Comparison of ENCODE assay signal across 8 cellular contexts in genomic region chr2:171160119-171160629, GRCh38. TPM values are rescaled to one million over a fixed set of nuclear protein-coding genes. Genes with fewer than 3 reads are reported as not detected.
DNase-seq lines count a peak whose midpoint lies in the region; ATAC-seq and TF ChIP-seq lines count a peak whose summit lies in the region.

No MANE protein-coding gene starts in this region.

- peak overlapping the region; percentile 96 for H3K27ac Mint-ChIP-seq in activated CD8-positive, alpha-beta T cell treated with anti-CD3 and anti-CD28 coated beads for 36 hours

- no peaks in the 10 kb centered on the region for H3K27me3 Mint-ChIP-seq in activated CD8-positive, alpha-beta T cell treated with anti-CD3 and anti-CD28 coated beads for 36 hours

- no peaks in the 10 kb centered on the region for H3K9me3 ChIP-seq in effector memory CD4-positive, alpha-beta T cell (ENCODE audit: control insufficient read depth, low read length)

- H3K36me3 ChIP-seq in effector memory CD4-positive, alpha-beta T cell (ENCODE audit: control insufficient read depth, insufficient read depth, low read length): no peaks in the 10 kb centered on the region

- peaks cover 35% of the 10 kb centered on the region for H3K4me1 ChIP-seq in effector memory CD4-positive, alpha-beta T cell (ENCODE audit: control insufficient read depth, insufficient read depth, low read length, poor library complexity, severe bottlenecking)

- peaks cover 49% of the 10 kb centered on the region for H3K4me1 Mint-ChIP-seq in activated CD8-positive, alpha-beta T cell treated with anti-CD3 and anti-CD28 coated beads for 36 hours (ENCODE audit: low read depth)

- POLR2A ChIA-PET in activated CD8-positive, alpha-beta T cell treated with anti-CD3 and anti-CD28 coated beads for 36 hours (lab: Charles Lee): interaction anchor here (0.9 to 2.2 kb wide), 5 partner anchors 166 to 274 kb away, joined by 3 to 5 read pairs (median 3); partner anchors contain the start of genes DCAF17 and METTL8

- H3K4me3 ChIP-seq in effector memory CD4-positive, alpha-beta T cell (ENCODE audit: insufficient read depth, low read depth, low read length, poor library complexity, severe bottlenecking): peak overlapping the region; percentile 98

- no peaks in the 10 kb centered on the region for H3K9me3 Mint-ChIP-seq in activated CD8-positive, alpha-beta T cell treated with anti-CD3 and anti-CD28 coated beads for 36 hours

- intact Hi-C loops in activated CD8-positive, alpha-beta T cell treated with anti-CD3 and anti-CD28 coated beads for 36 hours (cut with micrococcal nuclease): loop anchor here (5.0 kb wide), 1 partner anchor 157 kb away; no protein-coding TSS in a partner anchor

- peak overlapping the region; percentile 91 for H3K4me3 Mint-ChIP-seq in activated CD8-positive, alpha-beta T cell treated with anti-CD3 and anti-CD28 coated beads for 36 hours

- DNase-seq in DMS 273 (lab: John Stamatoyannopoulos, UW; ENCODE audit: unreplicated experiment): peak; percentile 88
- no peak for DNase-seq in DMS 273 treated with DMSO at 0.1 percent for 48 hours (lab: John Stamatoyannopoulos, UW)
- DNase-seq in NCI-H345 (lab: John Stamatoyannopoulos, UW): peak; percentile 59
- DNase-seq in activated CD8-positive, alpha-beta T cell treated with anti-CD3 and anti-CD28 coated beads for 36 hours: peak; percentile 82
- peak; percentile 45 to 59 (median 54) for DNase-seq in effector memory CD4-positive, alpha-beta T cell
- DNase-seq in mesenteric fat pad (ENCODE audit: low spot score): peak; percentile 91
- peak; percentile 42 for DNase-seq in stimulated activated CD8-positive, alpha-beta memory T cell treated with anti-CD3 and anti-CD28 coated beads, Interleukin-12 subunit alpha, Interleukin-12 subunit beta, amount 100 ng/mL, for 4 hours (ENCODE audit: low read depth)

- H3K27ac ChIP-seq in effector memory CD4-positive, alpha-beta T cell (ENCODE audit: insufficient read depth, low read length, poor library complexity, severe bottlenecking): peak overlapping the region; percentile 93

- CTCF ChIA-PET in activated CD8-positive, alpha-beta T cell treated with anti-CD3 and anti-CD28 coated beads for 36 hours (lab: Charles Lee): interaction anchor here (0.9 to 3.1 kb wide), 3 partner anchors 73 to 187 kb away, joined by 3 to 19 read pairs (median 14); no protein-coding TSS in a partner anchor

- TF ChIP-seq CTCF in activated CD8-positive, alpha-beta T cell treated with anti-CD3 and anti-CD28 coated beads for 36 hours (IDR thresholded peaks at IDR 0.05): no peak

- H3K27me3 ChIP-seq in effector memory CD4-positive, alpha-beta T cell (replicated peaks; ENCODE audit: control insufficient read depth, insufficient read depth, low read length, poor library complexity, severe bottlenecking): no peaks in the 10 kb centered on the region

- peak; percentile 5 for ATAC-seq in HG02970 (IDR thresholded peaks at IDR 0.05; ENCODE audit: low FRiP score, unreplicated experiment)
- ATAC-seq in activated CD8-positive, alpha-beta T cell treated with anti-CD3 and anti-CD28 coated beads for 36 hours: peak; percentile 57

- H3K36me3 Mint-ChIP-seq in activated CD8-positive, alpha-beta T cell treated with anti-CD3 and anti-CD28 coated beads for 36 hours (ENCODE audit: low read depth): peaks cover 1% of the 10 kb centered on the region

RNA-seq across cellular contexts. Expression of gene TLK1, which starts 0.5 kb away (rescaled TPM):
- 10 to 100 TPM; 53.9 to 56.0 TPM for total RNA-seq in activated CD8-positive, alpha-beta T cell treated with anti-CD3 and anti-CD28 coated beads for 36 hours
- 49.6 TPM for total RNA-seq in mesenteric fat pad
